14 cellular contexts compared by ENCODE assay signal in the genomic region with DNA sequence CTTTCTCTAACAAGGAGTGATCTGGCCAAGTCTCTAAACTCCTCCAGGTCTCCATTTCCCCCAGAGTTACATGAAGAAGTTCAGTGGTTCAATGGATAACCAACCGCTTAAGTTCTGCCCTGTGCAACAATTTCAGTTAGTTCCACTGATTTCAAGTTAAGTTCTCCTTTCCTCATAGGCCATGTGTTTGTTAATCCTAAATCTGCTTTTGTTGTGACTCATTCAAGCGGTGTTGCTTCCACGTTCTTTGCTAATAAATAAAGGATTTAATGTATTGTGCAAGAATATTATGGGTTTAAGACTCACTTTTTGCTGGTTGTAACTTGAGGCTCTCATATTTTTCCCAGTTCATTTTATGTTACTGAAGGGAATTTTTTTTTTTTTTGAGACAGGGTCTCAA. TPM values are rescaled to one million over a fixed set of nuclear protein-coding genes. Genes with fewer than 3 reads are reported as not detected.
DNase-seq lines count a peak whose midpoint lies in the region; ATAC-seq, FAIRE-seq and TF ChIP-seq lines count a peak whose summit lies in the region.
"Had no signal": no experiment of that assay in that cellular context is flagged by ENCODE, and none has a peak within 500 bp of the region (broad histone marks: within the 10 kb centered on the region; RNA-seq: fewer than 3 reads in every experiment).

No MANE protein-coding gene starts in this region.

- FAIRE-seq in HTR-8/SVneo (lab: Jason Lieb, UNC) = no peak
- FAIRE-seq: TTC549 had no signal

- intact Hi-C loops in lower lobe of right lung (cut with DNase I) = no loop called here

- no peaks in the 10 kb centered on the region for H3K9me3 ChIP-seq in lower lobe of right lung

- H3K27me3 ChIP-seq in lower lobe of right lung (ENCODE audit: low read depth) = no peaks in the 10 kb centered on the region

- H3K4me3 ChIP-seq in lower lobe of right lung = no peak overlapping the region

- DNase-seq in AG09319 (ENCODE audit: extremely low read depth, low read depth) (peak; percentile 63), HTR-8/SVneo (ENCODE audit: insufficient read length, low spot score) (peak; percentile 41), amniotic epithelial cell (ENCODE audit: low read depth) (peak; percentile 95), lower lobe of right lung (no peak), GM10266 (ENCODE audit: extremely low spot score) (no peak), middle frontal gyrus (ENCODE audit: extremely low spot score, low spot score) (no peak), GM19240 (ENCODE audit: insufficient read length, low spot score) (no peak)
- DNase-seq: DMS153; NCI-H446; stimulated activated CD4-positive, alpha-beta T cell treated with anti-CD3 and anti-CD28 coated beads, Interleukin-1b, Interleukin-23, amount 100 ng/mL, for 48 hours had no signal

- H3K27ac ChIP-seq in lower lobe of right lung = no peak overlapping the region

- ATAC-seq in lower lobe of right lung = peak; percentile 39 to 55
- no peak for ATAC-seq in activated CD4-positive, CD25-positive, alpha-beta regulatory T cell treated with anti-CD3 and anti-CD28 coated beads, Interleukin-2, amount 50 U/mL, for 24 hours
- ATAC-seq: activated naive CD4-positive, alpha-beta T cell treated with anti-CD3 and anti-CD28 coated beads, Interleukin-2, amount 50 U/mL, for 72 hours; HCT116 had no signal

- peaks cover 8% of the 10 kb centered on the region for H3K36me3 ChIP-seq in lower lobe of right lung

- peaks cover 79% of the 10 kb centered on the region for H3K4me1 ChIP-seq in lower lobe of right lung

- TF ChIP-seq CTCF in AG09319 (IDR thresholded peaks at IDR 0.05; ENCODE audit: low read depth, low read length) = no peak
- TF ChIP-seq CTCF in lower lobe of right lung (IDR thresholded peaks at IDR 0.05) = no peak
- no peak for TF ChIP-seq CTCF in GM10266 (IDR thresholded peaks at IDR 0.05; ENCODE audit: control insufficient read depth, insufficient read depth, low read depth, missing control alignments)

RNA-seq across cellular contexts. Expression of a gene that starts 36.3 kb away (rescaled TPM):
- total RNA-seq in lower lobe of right lung = 51.6 TPM

Comparison
In these comparisons a context has a peak if more than half of its experiments do, and no peak if none do; other contexts are left out.
1. DNase-seq: peak in AG09319 (single experiment), HTR-8/SVneo (single experiment) and amniotic epithelial cell (single experiment); none in lower lobe of right lung (single experiment), GM10266 (single experiment), middle frontal gyrus (single experiment) and GM19240 (single experiment).
2. ATAC-seq: peak in lower lobe of right lung (2 of 2); none in activated CD4-positive, CD25-positive, alpha-beta regulatory T cell treated with anti-CD3 and anti-CD28 coated beads, Interleukin-2, amount 50 U/mL, for 24 hours (0 of 2).